In genomic region chr5:73122875-73123810, GRCh38 we compare ENCODE assay signal across 1 cellular context.
TF ChIP-seq lines count a peak whose summit lies in the region.

No MANE protein-coding gene starts in this region.

TF ChIP-seq in endothelial cell of umbilical vein, 7 proteins besides CTCF, POLR2A, EP300 and RAD21:
- peak; percentile 54 for TF ChIP-seq FOS (IDR thresholded peaks at IDR 0.05; ENCODE audit: borderline replicate concordance, insufficient read depth, low read length)
- TF ChIP-seq, protein P1, sequence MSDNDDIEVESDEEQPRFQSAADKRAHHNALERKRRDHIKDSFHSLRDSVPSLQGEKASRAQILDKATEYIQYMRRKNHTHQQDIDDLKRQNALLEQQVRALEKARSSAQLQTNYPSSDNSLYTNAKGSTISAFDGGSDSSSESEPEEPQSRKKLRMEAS (IDR thresholded peaks at IDR 0.05; ENCODE audit: insufficient read depth, insufficient read length): no peak
- no peak for TF ChIP-seq EZH2 (IDR thresholded peaks at IDR 0.05; ENCODE audit: borderline replicate concordance, low read depth, low read length, severe bottlenecking)
- TF ChIP-seq MYC (IDR thresholded peaks at IDR 0.05; ENCODE audit: low read depth, low read length): no peak
- no peak for TF ChIP-seq JUN (IDR thresholded peaks at IDR 0.05; ENCODE audit: borderline replicate concordance, insufficient read depth, insufficient read length, low read depth)
- peak; percentile 41 for TF ChIP-seq POLR2AphosphoS5 (IDR thresholded peaks at IDR 0.05; ENCODE audit: insufficient read depth, low read depth, low read length)
- TF ChIP-seq GATA2 (IDR thresholded peaks at IDR 0.05; ENCODE audit: insufficient read depth, insufficient read length, low read depth, low read length): peak; percentile 68
